Comparison of ENCODE assay signal across 1 cellular context in genomic region chr16:2460391-2460713, GRCh38.
A peak's percentile ranks its signal among the peaks of the same experiment; 100 is the strongest.
TF ChIP-seq lines count a peak whose summit lies in the region.

No MANE protein-coding gene starts in this region.

TF ChIP-seq in H1, 55 proteins besides CTCF, POLR2A, EP300 and RAD21:
- peak; percentile 6 for TF ChIP-seq KDM4A (IDR thresholded peaks at IDR 0.05; ENCODE audit: low read depth, low read length, severe bottlenecking)
- TF ChIP-seq RFX5 (IDR thresholded peaks at IDR 0.05; ENCODE audit: borderline replicate concordance, low read depth, low read length): no peak
- TF ChIP-seq EGR1 (IDR thresholded peaks at IDR 0.05; ENCODE audit: borderline replicate concordance, low read depth, low read length): no peak
- no peak for TF ChIP-seq GTF2F1 (IDR thresholded peaks at IDR 0.05; ENCODE audit: borderline replicate concordance, low read depth, low read length)
- no peak for TF ChIP-seq RBBP5 (IDR thresholded peaks at IDR 0.05; ENCODE audit: borderline replicate concordance, low read depth, low read length)
- TF ChIP-seq PHF8 (conservative IDR thresholded peaks at IDR 0.05; ENCODE audit: low read depth, low read length): no peak
- TF ChIP-seq JUND (IDR thresholded peaks at IDR 0.05; ENCODE audit: low read length): no peak
- no peak for TF ChIP-seq CHD1 (IDR thresholded peaks at IDR 0.05; ENCODE audit: low read depth, low read length)
TF ChIP-seq in H1: peak in this region for 1.
